24 cellular contexts compared by ENCODE assay signal in the genomic region with DNA sequence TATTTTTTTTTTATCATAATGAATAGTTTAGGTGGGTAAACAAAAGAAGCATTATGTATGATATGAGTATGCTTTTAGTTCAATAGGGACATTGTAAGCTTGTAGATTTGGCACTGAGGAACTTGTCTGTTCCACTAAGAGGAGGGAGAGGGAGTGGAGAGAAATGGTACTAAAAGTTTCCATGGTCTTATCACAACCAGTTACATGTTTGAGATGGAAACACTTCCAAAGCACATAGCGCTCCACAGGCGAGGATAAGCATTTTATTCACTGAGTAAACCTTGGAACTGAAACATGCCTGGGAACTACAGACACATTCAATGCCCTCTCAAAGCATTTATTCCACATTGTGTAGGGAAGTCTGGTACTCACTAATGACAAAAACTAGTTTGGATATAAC. TPM values are rescaled to one million over a fixed set of nuclear protein-coding genes. Genes with fewer than 3 reads are reported as not detected.
"Had no signal": no experiment of that assay in that cellular context is flagged by ENCODE, and none has a peak within 500 bp of the region (broad histone marks: within the 10 kb centered on the region; RNA-seq: fewer than 3 reads in every experiment).

No MANE protein-coding gene starts in this region.

- H3K4me1 Mint-ChIP-seq: activated B cell treated with CpG ODN at 0.5 μM for 24 hours; activated CD4-positive, alpha-beta T cell treated with anti-CD3 and anti-CD28 coated beads, Interleukin-2, amount 10 ng/mL, durations not matched to agents 7 days and 5 days; activated naive CD4-positive, alpha-beta T cell treated with anti-CD3 and anti-CD28 coated beads, Interleukin-2, amount 10 ng/mL, durations not matched to agents 7 days and 5 days; activated naive CD8-positive, alpha-beta T cell treated with anti-CD3 and anti-CD28 coated beads, Interleukin-2, amount 50 U/mL, for 24 hours; memory B cell; neural progenitor cell; stimulated activated naive B cell treated with anti-CD40 and anti-IgM and Interleukin-4, amounts not matched to agents 10 μg/mL and 1 μg/mL and 100 μg/mL, for 72 hours had no signal

- H3K9me3 ChIP-seq: left lung, ovary, transverse colon, vagina had no signal

- H3K9me3 Mint-ChIP-seq: activated B cell treated with CpG ODN at 0.5 μM for 24 hours; activated CD4-positive, alpha-beta T cell treated with anti-CD3 and anti-CD28 coated beads, Interleukin-2, amount 10 ng/mL, durations not matched to agents 7 days and 5 days; activated naive CD4-positive, alpha-beta T cell treated with anti-CD3 and anti-CD28 coated beads, Interleukin-2, amount 10 ng/mL, durations not matched to agents 7 days and 5 days; activated naive CD8-positive, alpha-beta T cell treated with anti-CD3 and anti-CD28 coated beads, Interleukin-2, amount 50 U/mL, for 24 hours; activated T-cell treated with anti-CD3 and anti-CD28 coated beads, Interleukin-2, amount 50 U/mL, for 4 hours; neural progenitor cell; stimulated activated naive B cell treated with anti-CD40 and anti-IgM and Interleukin-4, amounts not matched to agents 10 μg/mL and 1 μg/mL and 100 μg/mL, for 72 hours; T-helper 2 cell treated with Interferon-gamma antibody and Interleukin-4, amounts not matched to agents 5 μg/mL and 100 μg/mL, for 36 hours had no signal

- H3K4me1 ChIP-seq: foreskin keratinocyte, left lung, transverse colon, vagina had no signal

- H3K27me3 ChIP-seq: foreskin keratinocyte, left lung, neural progenitor cell, ovary, transverse colon, vagina had no signal

- ATAC-seq: activated CD8-positive, alpha-beta T cell treated with anti-CD3 and anti-CD28 coated beads, Interleukin-2, amount 10 ng/mL, durations not matched to agents 7 days and 5 days; activated naive CD8-positive, alpha-beta T cell treated with anti-CD3 and anti-CD28 coated beads, Interleukin-2, amount 50 U/mL, for 24 hours; activated T-cell treated with anti-CD3 and anti-CD28 coated beads, Interleukin-2, amount 50 U/mL, for 4 hours; foreskin keratinocyte; left lung; stimulated activated naive B cell treated with anti-CD40 and anti-IgM and Interleukin-4, amounts not matched to agents 10 μg/mL and 1 μg/mL and 100 μg/mL, for 72 hours had no signal

- H3K36me3 Mint-ChIP-seq: activated naive CD4-positive, alpha-beta T cell treated with anti-CD3 and anti-CD28 coated beads, Interleukin-2, amount 10 ng/mL, durations not matched to agents 7 days and 5 days; memory B cell; neural progenitor cell; stimulated activated naive B cell treated with anti-CD40 and anti-IgM and Interleukin-4, amounts not matched to agents 10 μg/mL and 1 μg/mL and 100 μg/mL, for 72 hours had no signal

- H3K27ac Mint-ChIP-seq: activated B cell treated with CpG ODN at 0.5 μM for 24 hours; activated CD4-positive, alpha-beta T cell treated with anti-CD3 and anti-CD28 coated beads, Interleukin-2, amount 10 ng/mL, durations not matched to agents 7 days and 5 days; activated CD8-positive, alpha-beta T cell treated with anti-CD3 and anti-CD28 coated beads, Interleukin-2, amount 10 ng/mL, durations not matched to agents 7 days and 5 days; activated naive CD4-positive, alpha-beta T cell treated with anti-CD3 and anti-CD28 coated beads, Interleukin-2, amount 10 ng/mL, durations not matched to agents 7 days and 5 days; activated naive CD8-positive, alpha-beta T cell treated with anti-CD3 and anti-CD28 coated beads, Interleukin-2, amount 50 U/mL, for 24 hours; memory B cell; neural progenitor cell; stimulated activated naive B cell treated with anti-CD40 and anti-IgM and Interleukin-4, amounts not matched to agents 10 μg/mL and 1 μg/mL and 100 μg/mL, for 72 hours; T-helper 2 cell treated with Interferon-gamma antibody and Interleukin-4, amounts not matched to agents 5 μg/mL and 100 μg/mL, for 36 hours had no signal

- H3K4me3 Mint-ChIP-seq: activated B cell treated with CpG ODN at 0.5 μM for 24 hours; activated CD4-positive, alpha-beta T cell treated with anti-CD3 and anti-CD28 coated beads, Interleukin-2, amount 10 ng/mL, durations not matched to agents 7 days and 5 days; activated CD8-positive, alpha-beta T cell treated with anti-CD3 and anti-CD28 coated beads, Interleukin-2, amount 10 ng/mL, durations not matched to agents 7 days and 5 days; activated naive CD4-positive, alpha-beta T cell treated with anti-CD3 and anti-CD28 coated beads, Interleukin-2, amount 10 ng/mL, durations not matched to agents 7 days and 5 days; activated naive CD8-positive, alpha-beta T cell treated with anti-CD3 and anti-CD28 coated beads, Interleukin-2, amount 50 U/mL, for 24 hours; activated T-cell treated with anti-CD3 and anti-CD28 coated beads, Interleukin-2, amount 50 U/mL, for 4 hours; memory B cell; neural progenitor cell; stimulated activated naive B cell treated with anti-CD40 and anti-IgM and Interleukin-4, amounts not matched to agents 10 μg/mL and 1 μg/mL and 100 μg/mL, for 72 hours; T-helper 2 cell treated with Interferon-gamma antibody and Interleukin-4, amounts not matched to agents 5 μg/mL and 100 μg/mL, for 36 hours had no signal

- H3K36me3 ChIP-seq: left lung, neural progenitor cell, ovary, transverse colon, vagina had no signal

- H3K27ac ChIP-seq: foreskin keratinocyte, left lung, neural progenitor cell, ovary, SK-N-MC, transverse colon, vagina had no signal

- H3K4me3 ChIP-seq: left lung, neural progenitor cell, ovary, SK-N-MC, transverse colon, vagina had no signal

- DNase-seq: activated B cell treated with CpG ODN at 0.5 μM for 24 hours; activated CD4-positive, alpha-beta T cell treated with anti-CD3 and anti-CD28 coated beads, Interleukin-2, amount 10 ng/mL, durations not matched to agents 7 days and 5 days; activated CD8-positive, alpha-beta memory T cell treated with anti-CD3 and anti-CD28 coated beads, Interleukin-2, amount 50 U/mL, for 4 hours; activated CD8-positive, alpha-beta T cell treated with anti-CD3 and anti-CD28 coated beads, Interleukin-2, amount 10 ng/mL, durations not matched to agents 7 days and 5 days; activated effector memory CD4-positive, alpha-beta T cell treated with Interleukin-2 at 50 U/mL for 16 hours; activated naive CD4-positive, alpha-beta T cell treated with anti-CD3 and anti-CD28 coated beads, Interleukin-2, amount 10 ng/mL, durations not matched to agents 7 days and 5 days; activated naive CD8-positive, alpha-beta T cell treated with anti-CD3 and anti-CD28 coated beads, Interleukin-2, amount 50 U/mL, for 24 hours; activated T-cell treated with anti-CD3 and anti-CD28 coated beads, Interleukin-2, amount 50 U/mL, for 4 hours; anterior cingulate cortex; dermis blood vessel endothelial cell; effector memory CD4-positive, alpha-beta T cell; foreskin keratinocyte; kidney; left lung; ovary; stimulated activated naive B cell treated with anti-CD40 and anti-IgM and Interleukin-4, amounts not matched to agents 10 μg/mL and 1 μg/mL and 100 μg/mL, for 72 hours; transverse colon had no signal

RNA-seq across cellular contexts. Expression of gene MYOZ2, which starts 15.5 kb away (rescaled TPM):
- total RNA-seq: activated B cell treated with CpG ODN at 0.5 μM for 24 hours; activated CD4-positive, alpha-beta T cell treated with anti-CD3 and anti-CD28 coated beads, Interleukin-2, amount 10 ng/mL, durations not matched to agents 7 days and 5 days; activated CD8-positive, alpha-beta T cell treated with anti-CD3 and anti-CD28 coated beads, Interleukin-2, amount 10 ng/mL, durations not matched to agents 7 days and 5 days; activated T-cell treated with anti-CD3 and anti-CD28 coated beads, Interleukin-2, amount 50 U/mL, for 4 hours; bronchial epithelial cell; foreskin keratinocyte; mononuclear cell had no signal
- polyA plus RNA-seq: foreskin keratinocyte had no signal
